20 cellular contexts compared by ENCODE assay signal in genomic region chr13:97905517-97905916, GRCh38.
"Had no signal": no experiment of that assay in that cellular context is flagged by ENCODE, and none has a peak within 500 bp of the region (broad histone marks: within the 10 kb centered on the region; RNA-seq: fewer than 3 reads in every experiment).

No MANE protein-coding gene starts in this region.

- H3K4me1 ChIP-seq: right atrium auricular region, testis, tibial nerve, upper lobe of right lung, vagina had no signal

- H3K27ac Mint-ChIP-seq: naive thymus-derived CD4-positive, alpha-beta T cell; stimulated activated memory B cell treated with anti-CD40 and anti-IgM and Interleukin-4, amounts not matched to agents 10 μg/mL and 1 μg/mL and 100 μg/mL, for 72 hours; stimulated activated naive CD8-positive, alpha-beta T cell treated with anti-CD3 and anti-CD28 coated beads, Interleukin-15, Interleukin-2, amounts not matched to agents 100 ng/mL and 50 ng/mL, for 24 hours had no signal

- ATAC-seq: heart right ventricle; left lobe of liver; naive thymus-derived CD4-positive, alpha-beta T cell; stimulated activated memory B cell treated with anti-CD40 and anti-IgM and Interleukin-4, amounts not matched to agents 10 μg/mL and 1 μg/mL and 100 μg/mL, for 72 hours; upper lobe of right lung had no signal

- H3K9me3 Mint-ChIP-seq: stimulated activated memory B cell treated with anti-CD40 and anti-IgM and Interleukin-4, amounts not matched to agents 10 μg/mL and 1 μg/mL and 100 μg/mL, for 72 hours; stimulated activated naive CD8-positive, alpha-beta T cell treated with anti-CD3 and anti-CD28 coated beads, Interleukin-15, Interleukin-2, amounts not matched to agents 100 ng/mL and 50 ng/mL, for 24 hours had no signal

- H3K9me3 ChIP-seq: neutrophil, ovary, right atrium auricular region, testis, upper lobe of right lung, vagina had no signal

- H3K4me3 ChIP-seq: dorsolateral prefrontal cortex, heart right ventricle, ovary, right atrium auricular region, testis, tibial nerve, upper lobe of right lung, vagina had no signal

- H3K4me1 Mint-ChIP-seq: naive thymus-derived CD4-positive, alpha-beta T cell; stimulated activated memory B cell treated with anti-CD40 and anti-IgM and Interleukin-4, amounts not matched to agents 10 μg/mL and 1 μg/mL and 100 μg/mL, for 72 hours had no signal

- H3K36me3 ChIP-seq: heart right ventricle, neutrophil, ovary, right atrium auricular region, tibial nerve, upper lobe of right lung, vagina had no signal

- H3K27ac ChIP-seq: heart right ventricle, neutrophil, ovary, right atrium auricular region, testis, tibial nerve, upper lobe of right lung, vagina had no signal

- H3K4me3 Mint-ChIP-seq: naive thymus-derived CD4-positive, alpha-beta T cell; stimulated activated memory B cell treated with anti-CD40 and anti-IgM and Interleukin-4, amounts not matched to agents 10 μg/mL and 1 μg/mL and 100 μg/mL, for 72 hours; stimulated activated naive CD8-positive, alpha-beta T cell treated with anti-CD3 and anti-CD28 coated beads, Interleukin-15, Interleukin-2, amounts not matched to agents 100 ng/mL and 50 ng/mL, for 24 hours had no signal

- DNase-seq: cortex of kidney; dorsolateral prefrontal cortex; effector CD8-positive, alpha-beta T cell; foreskin melanocyte; heart right ventricle; hypothalamus; mammary epithelial cell; naive thymus-derived CD4-positive, alpha-beta T cell; ovary; stimulated activated CD4-positive, alpha-beta T cell treated with anti-CD3 and anti-CD28 coated beads, Interleukin-1b, Interleukin-23, amount 100 ng/mL, for 48 hours; stimulated activated CD4-positive, alpha-beta T cell treated with anti-CD3 and anti-CD28 coated beads, Interleukin-4, amount 100 ng/mL, for 24 hours; testis; upper lobe of right lung had no signal

- H3K36me3 Mint-ChIP-seq: naive thymus-derived CD4-positive, alpha-beta T cell; stimulated activated memory B cell treated with anti-CD40 and anti-IgM and Interleukin-4, amounts not matched to agents 10 μg/mL and 1 μg/mL and 100 μg/mL, for 72 hours had no signal

- H3K27me3 ChIP-seq: dorsolateral prefrontal cortex, heart right ventricle, neutrophil, ovary, right atrium auricular region, testis, tibial nerve, upper lobe of right lung, vagina had no signal
